In the genomic region with DNA sequence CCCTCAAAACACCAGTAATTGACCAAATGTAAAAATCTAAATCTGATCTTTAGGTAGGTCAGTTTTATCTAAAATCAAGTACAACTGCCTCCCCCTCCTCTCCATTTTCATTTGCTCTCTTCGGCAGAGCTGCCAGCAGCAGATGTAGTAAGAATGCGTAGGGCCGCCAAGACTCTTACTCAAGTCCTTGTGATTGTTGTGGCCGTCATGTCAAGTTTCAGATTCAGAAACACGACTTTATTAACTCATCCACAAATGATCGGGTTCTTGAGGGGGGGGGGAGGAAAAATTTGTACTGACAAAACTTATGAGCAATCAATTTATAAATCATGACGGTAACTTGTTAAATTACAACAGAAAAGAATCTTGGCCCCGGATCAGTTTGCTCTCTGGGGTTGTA, we compare ENCODE assay signal across 19 cellular contexts.
DNase-seq lines count a peak whose midpoint lies in the region; ATAC-seq and TF ChIP-seq lines count a peak whose summit lies in the region.
"Had no signal": no experiment of that assay in that cellular context is flagged by ENCODE, and none has a peak within 500 bp of the region (broad histone marks: within the 10 kb centered on the region; RNA-seq: fewer than 3 reads in every experiment).

No MANE protein-coding gene starts in this region.

- no peak for TF ChIP-seq CTCF in fibroblast of mammary gland (conservative IDR thresholded peaks at IDR 0.05; ENCODE audit: control insufficient read depth, insufficient read depth, low read depth, low read length)
- no peak for TF ChIP-seq CTCF in psoas muscle (IDR thresholded peaks at IDR 0.05)

- H3K36me3 ChIP-seq in ACC112 (ENCODE audit: insufficient read depth, low read length) (no peaks in the 10 kb centered on the region), adipocyte (ENCODE audit: control insufficient read depth, insufficient read depth, low read length, severe bottlenecking) (no peaks in the 10 kb centered on the region), psoas muscle (ENCODE audit: insufficient read depth in 1 of 2, low read depth in 1 of 2) (no peaks in the 10 kb centered on the region)

- no peak overlapping the region for H3K27ac ChIP-seq in ACC112 (ENCODE audit: low read depth, low read length)
- no peak overlapping the region for H3K27ac ChIP-seq in psoas muscle
- H3K27ac ChIP-seq: A549 had no signal

- H3K4me1 ChIP-seq in ACC112 (ENCODE audit: control insufficient read depth, insufficient read depth, low read length, unreplicated experiment) (peaks cover 18% of the 10 kb centered on the region), adipocyte (ENCODE audit: control insufficient read depth, insufficient read depth, low read length) (peaks cover 38% of the 10 kb centered on the region), psoas muscle (no peaks in the 10 kb centered on the region)

- no peaks in the 10 kb centered on the region for H3K9me3 ChIP-seq in adipocyte (ENCODE audit: control insufficient read depth, low read length)
- H3K9me3 ChIP-seq in psoas muscle: no peaks in the 10 kb centered on the region
- H3K9me3 ChIP-seq: A549, Caco-2 had no signal

- H3K27me3 ChIP-seq in ACC112 (ENCODE audit: insufficient read depth, low read length): no peaks in the 10 kb centered on the region
- H3K27me3 ChIP-seq in adipocyte (replicated peaks; ENCODE audit: control insufficient read depth, insufficient read depth, low read length): no peaks in the 10 kb centered on the region
- no peaks in the 10 kb centered on the region for H3K27me3 ChIP-seq in psoas muscle (ENCODE audit: insufficient read depth in 3 of 3, low read length in 2 of 3)

- WGBS in psoas muscle, 3 donors: 79 to 85% (median 81%) methylated on average over 8 of the region's 8 CpGs

- peak overlapping the region; percentile 27 for H3K9ac ChIP-seq in adipocyte (ENCODE audit: low read length)

- peak overlapping the region; percentile 43 for H2AFZ ChIP-seq in ACC112 (ENCODE audit: low read length, unreplicated experiment)

- H3K4me3 ChIP-seq in ACC112 (ENCODE audit: low read depth, low read length) (no peak overlapping the region), adipocyte (ENCODE audit: low read length) (peak overlapping the region; percentile 60), fibroblast of mammary gland (ENCODE audit: control insufficient read depth, low read depth, low read length) (no peak overlapping the region), psoas muscle (no peak overlapping the region)
- H3K4me3 ChIP-seq: A549, GM12878 had no signal

- ATAC-seq in psoas muscle (peak in 1 of 4 donors; percentile 36), HG02938 (IDR thresholded peaks at IDR 0.05; ENCODE audit: unreplicated experiment) (no peak), GM19397 (IDR thresholded peaks at IDR 0.05; ENCODE audit: unreplicated experiment) (no peak), GM21786 (IDR thresholded peaks at IDR 0.05; ENCODE audit: unreplicated experiment) (no peak)
- ATAC-seq: A549, GM12878, HCT116 had no signal

- DNase-seq in adipocyte (ENCODE audit: low read depth) (no peak), fibroblast of mammary gland (ENCODE audit: low read depth) (peak; percentile 65), psoas muscle (peak; percentile 16 to 52)
- DNase-seq in stimulated activated CD8-positive, alpha-beta memory T cell treated with anti-CD3 and anti-CD28 coated beads, Interleukin-4, amount 100 ng/mL, for 48 hours: no peak
- DNase-seq: 8988T; C1 segment of cervical spinal cord; Caco-2; CD4-positive, alpha-beta memory T cell; DMS153; DND-41; GDM1; H7 had no signal

- H3K79me2 ChIP-seq in ACC112 (ENCODE audit: control insufficient read depth, insufficient read depth, low read length, unreplicated experiment): no peaks in the 10 kb centered on the region

- intact Hi-C loops in psoas muscle (cut with DNase I): no loop called here

Comparison
In these comparisons a context has a peak if more than half of its experiments do, and no peak if none do; other contexts are left out.
1. DNase-seq: peak in fibroblast of mammary gland (single experiment) and psoas muscle (2 of 2); none in adipocyte (single experiment) and stimulated activated CD8-positive, alpha-beta memory T cell treated with anti-CD3 and anti-CD28 coated beads, Interleukin-4, amount 100 ng/mL, for 48 hours (single experiment).